Comparison of ENCODE assay signal across 8 cellular contexts in genomic region chr11:43573233-43573632, GRCh38.
A peak's percentile ranks its signal among the peaks of the same experiment; 100 is the strongest.
DNase-seq lines count a peak whose midpoint lies in the region; ATAC-seq, FAIRE-seq and TF ChIP-seq lines count a peak whose summit lies in the region.

No MANE protein-coding gene starts in this region.

- H3K4me3 ChIP-seq in RWPE2 (ENCODE audit: severe bottlenecking) = no peak overlapping the region

- no peaks in the 10 kb centered on the region for H3K9me3 ChIP-seq in RWPE2 (ENCODE audit: severe bottlenecking)

- H3K4me1 ChIP-seq in RWPE2 (ENCODE audit: insufficient read depth, poor library complexity, severe bottlenecking) = no peaks in the 10 kb centered on the region

- peaks cover 79% of the 10 kb centered on the region for H3K27me3 ChIP-seq in RWPE2 (ENCODE audit: insufficient read depth, poor library complexity, severe bottlenecking)

- no peak overlapping the region for H3K27ac ChIP-seq in RWPE2 (ENCODE audit: poor library complexity, severe bottlenecking)

- no peak overlapping the region for H3K27ac Mint-ChIP-seq in Calu3 (ENCODE audit: unreplicated experiment)
- H3K27ac Mint-ChIP-seq in stimulated activated naive B cell treated with anti-CD40 and anti-IgM and Interleukin-4, amounts not matched to agents 10 μg/mL and 1 μg/mL and 100 μg/mL, for 72 hours = no peak overlapping the region

- H3K36me3 Mint-ChIP-seq in Calu3 (ENCODE audit: insufficient read depth, unreplicated experiment) = no peaks in the 10 kb centered on the region
- peaks cover 8 to 11% of the 10 kb centered on the region in 2 donors for H3K36me3 Mint-ChIP-seq in stimulated activated naive B cell treated with anti-CD40 and anti-IgM and Interleukin-4, amounts not matched to agents 10 μg/mL and 1 μg/mL and 100 μg/mL, for 72 hours

- no peak for ATAC-seq in RWPE2 (ENCODE audit: low read depth)
- ATAC-seq in stimulated activated naive B cell treated with anti-CD40 and anti-IgM and Interleukin-4, amounts not matched to agents 10 μg/mL and 1 μg/mL and 100 μg/mL, for 72 hours (replicated peaks) = no peak
- ATAC-seq in Right ventricle myocardium superior (ENCODE audit: poor library complexity) = no peak

- peaks cover 100% of the 10 kb centered on the region for H3K27me3 Mint-ChIP-seq in Calu3 (ENCODE audit: unreplicated experiment)
- peaks cover 83 to 100% of the 10 kb centered on the region in 2 donors for H3K27me3 Mint-ChIP-seq in stimulated activated naive B cell treated with anti-CD40 and anti-IgM and Interleukin-4, amounts not matched to agents 10 μg/mL and 1 μg/mL and 100 μg/mL, for 72 hours

- H3K4me3 Mint-ChIP-seq in Calu3 (ENCODE audit: low read depth, unreplicated experiment) = no peak overlapping the region
- no peak overlapping the region for H3K4me3 Mint-ChIP-seq in stimulated activated naive B cell treated with anti-CD40 and anti-IgM and Interleukin-4, amounts not matched to agents 10 μg/mL and 1 μg/mL and 100 μg/mL, for 72 hours

- H3K9me3 Mint-ChIP-seq in Calu3 (ENCODE audit: low read depth, unreplicated experiment) = no peaks in the 10 kb centered on the region
- peaks cover 4% of the 10 kb centered on the region in 2 donors for H3K9me3 Mint-ChIP-seq in stimulated activated naive B cell treated with anti-CD40 and anti-IgM and Interleukin-4, amounts not matched to agents 10 μg/mL and 1 μg/mL and 100 μg/mL, for 72 hours

- no peaks in the 10 kb centered on the region for H3K36me3 ChIP-seq in RWPE2 (ENCODE audit: low read depth)

- CTCF ChIA-PET in Calu3 (lab: Charles Lee) = interaction anchor here (0.9 kb wide), 1 partner anchor 69 kb away, joined by 3 read pairs; no protein-coding TSS in a partner anchor
- CTCF ChIA-PET in HEK293T (lab: Yijun Ruan, JAX) = interaction anchor here (0.5 to 1.0 kb wide), 6 partner anchors 13 to 284 kb away, joined by 3 to 4 read pairs (median 3); no protein-coding TSS in a partner anchor

- H3K4me1 Mint-ChIP-seq in Calu3 (ENCODE audit: low read depth, unreplicated experiment) = peaks cover 21% of the 10 kb centered on the region
- H3K4me1 Mint-ChIP-seq in stimulated activated naive B cell treated with anti-CD40 and anti-IgM and Interleukin-4, amounts not matched to agents 10 μg/mL and 1 μg/mL and 100 μg/mL, for 72 hours = peaks cover 24 to 28% of the 10 kb centered on the region in 2 donors

- TF ChIP-seq POLR2A in GM12891 (IDR thresholded peaks at IDR 0.05; ENCODE audit: low read depth, low read length) = no peak

- TF ChIP-seq CTCF in Calu3 (IDR thresholded peaks at IDR 0.05; ENCODE audit: unreplicated experiment) (peak; percentile 30), RWPE2 (IDR thresholded peaks at IDR 0.05; ENCODE audit: poor library complexity, severe bottlenecking) (peak; percentile 43)

- no peak for FAIRE-seq in GM12891 (lab: Jason Lieb, UNC)

- POLR2A ChIA-PET in HEK293T (lab: Yijun Ruan, JAX) = no interaction called here

- DNase-seq in Calu3 = peak; percentile 38
- DNase-seq in HEK293T (ENCODE audit: extremely low spot score) = peak; percentile 66
- no peak for DNase-seq in RWPE2 (ENCODE audit: low spot score)
- peak; percentile 61 for DNase-seq in iPS-NIHi11 (ENCODE audit: low spot score)
- no peak for DNase-seq in GM12891 (ENCODE audit: insufficient read length, low spot score)
- no peak for DNase-seq in stimulated activated naive B cell treated with anti-CD40 and anti-IgM and Interleukin-4, amounts not matched to agents 10 μg/mL and 1 μg/mL and 100 μg/mL, for 72 hours
- DNase-seq in Right ventricle myocardium superior = no peak
- no peak for DNase-seq in posterior cingulate gyrus

- no TSS peak for BruUV-seq in Calu3 (replicated peaks; lab: Mats Ljungman, UMichigan)

- intact Hi-C loops in Calu3 (cut with micrococcal nuclease; ENCODE audit: unreplicated experiment) (no loop called here), Right ventricle myocardium superior (cut with DNase I) (loop anchor here (10.0 kb wide), 1 partner anchor 132 kb away; no protein-coding TSS in a partner anchor), posterior cingulate gyrus (cut with DNase I) (loop anchor here (10.0 kb wide), 1 partner anchor 242 kb away; no protein-coding TSS in a partner anchor)

TF ChIP-seq in HEK293T, 16 proteins besides CTCF, POLR2A, EP300 and RAD21:
- no peak for TF ChIP-seq FOXA1 (IDR thresholded peaks at IDR 0.05)
- no peak for TF ChIP-seq CTBP1 (IDR thresholded peaks at IDR 0.05; ENCODE audit: borderline replicate concordance)
- no peak for TF ChIP-seq TARDBP (IDR thresholded peaks at IDR 0.05)
- no peak for TF ChIP-seq FOXM1 (IDR thresholded peaks at IDR 0.05; ENCODE audit: borderline replicate concordance)
- no peak for TF ChIP-seq FOXK2 (IDR thresholded peaks at IDR 0.05)
- no peak for TF ChIP-seq ELF4 (IDR thresholded peaks at IDR 0.05)
- TF ChIP-seq ZNF384 (IDR thresholded peaks at IDR 0.05) = no peak
- no peak for TF ChIP-seq NFRKB (IDR thresholded peaks at IDR 0.05)
- no peak for TF ChIP-seq HDGF (IDR thresholded peaks at IDR 0.05; ENCODE audit: borderline replicate concordance)
- no peak for TF ChIP-seq BHLHE40 (IDR thresholded peaks at IDR 0.05; ENCODE audit: borderline replicate concordance)
- no peak for TF ChIP-seq LEF1 (IDR thresholded peaks at IDR 0.05; ENCODE audit: borderline replicate concordance)
TF ChIP-seq in HEK293T: peak in this region for 0.

TF ChIP-seq in GM12891, 5 proteins besides CTCF, POLR2A, EP300 and RAD21:
- TF ChIP-seq POU2F2 (IDR thresholded peaks at IDR 0.05; ENCODE audit: low read depth, low read length) (no peak), SPI1 (IDR thresholded peaks at IDR 0.05; ENCODE audit: low read depth, low read length) (no peak), TAF1 (IDR thresholded peaks at IDR 0.05; ENCODE audit: low read depth, low read length) (no peak), PAX5 (IDR thresholded peaks at IDR 0.05; ENCODE audit: insufficient read depth, low read length, severe bottlenecking) (no peak), POLR2AphosphoS5 (IDR thresholded peaks at IDR 0.05; ENCODE audit: low read depth, low read length) (no peak)
TF ChIP-seq in GM12891: peak in this region for 0.

Comparison
In these comparisons a context has a peak if more than half of its experiments do, and no peak if none do; other contexts are left out.
1. DNase-seq: peak in Calu3 (single experiment), HEK293T (single experiment) and iPS-NIHi11 (single experiment); none in RWPE2 (single experiment), GM12891 (single experiment), stimulated activated naive B cell treated with anti-CD40 and anti-IgM and Interleukin-4, amounts not matched to agents 10 μg/mL and 1 μg/mL and 100 μg/mL, for 72 hours (single experiment), Right ventricle myocardium superior (single experiment) and posterior cingulate gyrus (0 of 10).